In the genomic region with DNA sequence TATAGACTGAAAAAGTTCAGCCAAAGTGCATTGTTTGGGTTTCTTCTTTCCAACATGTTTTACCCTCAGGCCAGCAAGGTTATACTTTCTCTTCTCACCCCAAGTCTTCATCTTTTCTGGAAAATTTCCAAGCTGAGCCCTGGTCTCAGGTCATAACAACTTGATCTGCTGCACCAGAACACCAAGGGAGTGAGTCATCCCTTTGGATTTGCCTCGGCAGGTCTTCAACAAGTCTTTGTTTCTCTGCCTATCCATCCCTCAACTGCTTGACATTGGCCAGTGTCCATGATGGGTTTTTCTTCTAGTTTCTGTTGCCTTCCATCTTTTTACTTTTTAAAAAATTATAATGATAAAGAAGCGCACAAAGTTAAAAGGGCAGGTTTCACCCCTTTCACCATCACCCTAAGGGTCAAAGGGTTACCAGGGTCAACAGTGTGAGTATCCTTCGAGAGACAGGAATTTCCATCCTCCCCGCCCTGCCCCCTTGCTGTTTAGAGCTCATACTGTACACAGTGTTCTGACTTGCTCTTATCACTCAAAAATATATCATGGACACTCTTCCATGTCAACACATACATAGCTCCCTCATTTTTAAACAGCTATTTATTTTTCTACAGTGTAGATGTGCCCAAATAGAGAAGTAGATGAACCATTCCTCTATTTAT, we compare ENCODE assay signal across 1 cellular context.
A peak's percentile ranks its signal among the peaks of the same experiment; 100 is the strongest.
TF ChIP-seq lines count a peak whose summit lies in the region.

No MANE protein-coding gene starts in this region.

TF ChIP-seq in K562, 482 proteins besides CTCF, POLR2A, EP300 and RAD21:
- TF ChIP-seq NR2C1 (IDR thresholded peaks at IDR 0.05) (no peak), NR2C1 (tag; IDR thresholded peaks at IDR 0.05) (peak; percentile 13; the same call in 1 of the 2 replicates), NR2C2 (CRISPR knock-in tag; IDR thresholded peaks at IDR 0.05) (no peak), NR2C2 (tag; IDR thresholded peaks at IDR 0.05) (peak; percentile 42), PBX2 (CRISPR knock-in tag; IDR thresholded peaks at IDR 0.05; ENCODE audit: low read depth) (no peak), PBX2 (tag; conservative IDR thresholded peaks at IDR 0.05; ENCODE audit: low read depth) (0 out of 2 replicates have a peak, but pooled peaks have one; percentile 29), JUN (IDR thresholded peaks at IDR 0.05; ENCODE audit: borderline replicate concordance, low read depth, low read length) (peak; percentile 43; the same call in 1 of the 2 replicates), JUN (CRISPR knock-in tag; IDR thresholded peaks at IDR 0.05; ENCODE audit: borderline replicate concordance) (no peak), ZNF280B (CRISPR knock-in tag; IDR thresholded peaks at IDR 0.05) (no peak), NFIC (IDR thresholded peaks at IDR 0.05) (0 out of 2 replicates have a peak, but pooled peaks have one; percentile 47), FOSL1 (tag; conservative IDR thresholded peaks at IDR 0.05) (peak; percentile 69), JUND (IDR thresholded peaks at IDR 0.05; ENCODE audit: borderline replicate concordance, low read depth, low read length) (peak; percentile 69), JUND (tag; IDR thresholded peaks at IDR 0.05; ENCODE audit: borderline replicate concordance, low read depth, low read length) (peak; percentile 60; the same call in 2 of the 3 replicates), GTF2E2 (tag; IDR thresholded peaks at IDR 0.05) (no peak)
- TF ChIP-seq, protein P1, sequence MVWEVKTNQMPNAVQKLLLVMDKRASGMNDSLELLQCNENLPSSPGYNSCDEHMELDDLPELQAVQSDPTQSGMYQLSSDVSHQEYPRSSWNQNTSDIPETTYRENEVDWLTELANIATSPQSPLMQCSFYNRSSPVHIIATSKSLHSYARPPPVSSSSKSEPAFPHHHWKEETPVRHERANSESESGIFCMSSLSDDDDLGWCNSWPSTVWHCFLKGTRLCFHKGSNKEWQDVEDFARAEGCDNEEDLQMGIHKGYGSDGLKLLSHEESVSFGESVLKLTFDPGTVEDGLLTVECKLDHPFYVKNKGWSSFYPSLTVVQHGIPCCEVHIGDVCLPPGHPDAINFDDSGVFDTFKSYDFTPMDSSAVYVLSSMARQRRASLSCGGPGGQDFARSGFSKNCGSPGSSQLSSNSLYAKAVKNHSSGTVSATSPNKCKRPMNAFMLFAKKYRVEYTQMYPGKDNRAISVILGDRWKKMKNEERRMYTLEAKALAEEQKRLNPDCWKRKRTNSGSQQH (CRISPR knock-in tag; IDR thresholded peaks at IDR 0.05), result no peak
- TF ChIP-seq, protein P2, sequence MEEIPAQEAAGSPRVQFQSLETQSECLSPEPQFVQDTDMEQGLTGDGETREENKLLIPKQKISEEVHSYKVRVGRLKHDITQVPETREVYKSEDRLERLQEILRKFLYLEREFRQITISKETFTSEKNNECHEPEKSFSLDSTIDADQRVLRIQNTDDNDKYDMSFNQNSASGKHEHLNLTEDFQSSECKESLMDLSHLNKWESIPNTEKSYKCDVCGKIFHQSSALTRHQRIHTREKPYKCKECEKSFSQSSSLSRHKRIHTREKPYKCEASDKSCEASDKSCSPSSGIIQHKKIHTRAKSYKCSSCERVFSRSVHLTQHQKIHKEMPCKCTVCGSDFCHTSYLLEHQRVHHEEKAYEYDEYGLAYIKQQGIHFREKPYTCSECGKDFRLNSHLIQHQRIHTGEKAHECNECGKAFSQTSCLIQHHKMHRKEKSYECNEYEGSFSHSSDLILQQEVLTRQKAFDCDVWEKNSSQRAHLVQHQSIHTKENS (CRISPR knock-in tag; IDR thresholded peaks at IDR 0.05), result no peak
- TF ChIP-seq, protein P3, sequence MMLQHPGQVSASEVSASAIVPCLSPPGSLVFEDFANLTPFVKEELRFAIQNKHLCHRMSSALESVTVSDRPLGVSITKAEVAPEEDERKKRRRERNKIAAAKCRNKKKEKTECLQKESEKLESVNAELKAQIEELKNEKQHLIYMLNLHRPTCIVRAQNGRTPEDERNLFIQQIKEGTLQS (IDR thresholded peaks at IDR 0.05), result peak; percentile 63; the same call in 1 of the 2 replicates
- TF ChIP-seq, protein P3 (CRISPR knock-in tag; conservative IDR thresholded peaks at IDR 0.05), result no peak
